Comparison of ENCODE assay signal across 8 cellular contexts in the genomic region with DNA sequence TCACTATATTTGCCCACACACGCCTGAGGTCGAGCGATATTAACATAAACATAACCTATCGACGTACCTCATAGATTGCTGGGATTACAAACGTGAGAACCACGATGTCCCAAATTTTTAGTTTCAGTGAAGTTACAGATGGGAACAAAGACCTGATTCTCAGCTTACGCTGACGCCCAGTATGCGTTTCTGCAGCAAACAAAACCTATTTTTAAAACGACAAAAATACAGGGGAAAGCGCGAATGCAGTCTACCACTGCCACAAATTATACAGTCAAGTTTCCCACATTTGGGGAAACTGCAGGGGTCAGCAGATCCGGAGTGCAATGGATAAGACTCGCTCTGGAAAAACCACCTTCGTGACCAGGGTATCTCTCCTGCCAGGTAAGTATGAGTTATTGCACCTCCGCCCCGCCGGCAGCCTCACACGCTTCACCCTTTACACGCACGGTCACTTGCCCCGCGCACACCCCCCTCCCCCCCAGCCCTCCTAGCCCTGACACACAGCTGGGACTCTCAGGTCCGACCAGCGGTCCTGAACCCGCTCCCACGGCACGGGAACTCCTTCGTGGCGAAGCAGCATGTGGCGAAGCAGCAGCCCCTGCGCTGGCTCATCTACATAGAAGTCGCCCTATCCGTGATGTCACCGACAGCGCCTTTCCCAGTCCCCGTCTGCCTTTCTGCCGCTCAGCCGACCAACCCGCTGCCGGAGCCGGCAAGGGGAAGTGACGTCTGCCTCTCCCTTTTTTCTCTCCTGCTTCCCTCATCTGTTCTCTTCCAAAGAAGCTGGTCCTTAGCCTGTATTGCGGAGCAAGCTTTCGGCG. TPM values are rescaled to one million over a fixed set of nuclear protein-coding genes. Genes with fewer than 3 reads are reported as not detected.
DNase-seq lines count a peak whose midpoint lies in the region; ATAC-seq and TF ChIP-seq lines count a peak whose summit lies in the region.
"Not testable (repeated sequence)": the region's sequence is repeated elsewhere in the genome, so short reads cannot be mapped to it uniquely, and the experiment has no call there.

No MANE protein-coding gene starts in this region.

- not testable (repeated sequence) for H3K36me3 Mint-ChIP-seq in activated CD8-positive, alpha-beta T cell treated with anti-CD3 and anti-CD28 coated beads for 36 hours (ENCODE audit: low read depth)

- H3K27ac ChIP-seq in dorsolateral prefrontal cortex (peak overlapping the region; percentile 40 to 94 (median 86)), right lobe of liver (peak overlapping the region; percentile 76 to 88 (median 85))

- TF ChIP-seq CTCF in activated CD8-positive, alpha-beta T cell treated with anti-CD3 and anti-CD28 coated beads for 36 hours (IDR thresholded peaks at IDR 0.05); right lobe of liver (IDR thresholded peaks at IDR 0.05): not testable (repeated sequence)
- TF ChIP-seq CTCF in dorsolateral prefrontal cortex (IDR thresholded peaks at IDR 0.05 in 54 of 56, conservative IDR thresholded peaks at IDR 0.05 in 2 of 56; ENCODE audit: low read depth in 1 of 56, partially characterized antibody in 56 of 56), result peak in 3 of 56 donors; percentile 14 to 25 (median 14)

- H3K4me3 Mint-ChIP-seq in activated CD8-positive, alpha-beta T cell treated with anti-CD3 and anti-CD28 coated beads for 36 hours, result peak overlapping the region; percentile 96

- 2% methylated on average over 22 of the region's 47 CpGs for WGBS in right lobe of liver (ENCODE audit: insufficient coverage, low coverage, low lambda C conversion rate, missing lambda C conversion rate)

- TF ChIP-seq POLR2A in right lobe of liver (IDR thresholded peaks at IDR 0.05), result peak; percentile 91

- H3K9me3 ChIP-seq in right lobe of liver, result not testable (repeated sequence)

- H3K27ac Mint-ChIP-seq in activated CD8-positive, alpha-beta T cell treated with anti-CD3 and anti-CD28 coated beads for 36 hours, result peak overlapping the region; percentile 100

- POLR2A ChIA-PET in activated CD8-positive, alpha-beta T cell treated with anti-CD3 and anti-CD28 coated beads for 36 hours (lab: Charles Lee), result interaction anchor here (0.6 to 9.7 kb wide), 29 partner anchors 9 to 771 kb away, joined by 3 to 202 read pairs (median 5); a partner anchor contains a TSS

- not testable (repeated sequence) for H3K9me3 Mint-ChIP-seq in activated CD8-positive, alpha-beta T cell treated with anti-CD3 and anti-CD28 coated beads for 36 hours

- ATAC-seq in GM19351 (IDR thresholded peaks at IDR 0.05; ENCODE audit: unreplicated experiment) (peak; percentile 87), right lobe of liver (peak; percentile 83 to 92 (median 85))
- ATAC-seq in activated CD8-positive, alpha-beta T cell treated with anti-CD3 and anti-CD28 coated beads for 36 hours, result peak; percentile 96

- H3K4me1 ChIP-seq in right lobe of liver, result peaks cover 0 to 30% (median 0%) of the 10 kb centered on the region in 4 donors

- H3K27me3 ChIP-seq in dorsolateral prefrontal cortex, right lobe of liver: not testable (repeated sequence)

- intact Hi-C loops in activated CD8-positive, alpha-beta T cell treated with anti-CD3 and anti-CD28 coated beads for 36 hours (cut with micrococcal nuclease); dorsolateral prefrontal cortex (cut with DNase I); right lobe of liver (cut with DNase I): not testable (repeated sequence)

- CTCF ChIA-PET in activated CD8-positive, alpha-beta T cell treated with anti-CD3 and anti-CD28 coated beads for 36 hours (lab: Charles Lee), result interaction anchor here (0.6 to 2.9 kb wide), 3 partner anchors 19 to 183 kb away, joined by 3 to 10 read pairs (median 3); no protein-coding TSS in a partner anchor

- peak in 13 of 14 donors; percentile 42 to 97 (median 78) for DNase-seq in C1 segment of cervical spinal cord (lab: John Stamatoyannopoulos, UW)
- DNase-seq in HK-2 (ENCODE audit: unreplicated experiment), result peak; percentile 93
- peak; percentile 96 for DNase-seq in NCI-H82 treated with DMSO at 0.1 percent for 48 hours (lab: John Stamatoyannopoulos, UW; ENCODE audit: unreplicated experiment)
- DNase-seq in activated CD8-positive, alpha-beta T cell treated with anti-CD3 and anti-CD28 coated beads for 36 hours, result peak; percentile 93
- peak; percentile 84 to 97 (median 94) for DNase-seq in dorsolateral prefrontal cortex
- peak; percentile 84 to 91 (median 89) for DNase-seq in right lobe of liver
- DNase-seq in stimulated activated CD4-positive, alpha-beta T cell treated with anti-CD3 and anti-CD28 coated beads, Interleukin-2, amount 100 ng/mL, for 48 hours, result peak; percentile 73 to 77

- H3K4me3 ChIP-seq in dorsolateral prefrontal cortex (peak overlapping the region; percentile 24 to 71 (median 56)), right lobe of liver (peak overlapping the region; percentile 21 to 45 (median 22))

- H3K36me3 ChIP-seq in right lobe of liver, result not testable (repeated sequence)

- H3K27me3 Mint-ChIP-seq in activated CD8-positive, alpha-beta T cell treated with anti-CD3 and anti-CD28 coated beads for 36 hours, result not testable (repeated sequence)

- H3K4me1 Mint-ChIP-seq in activated CD8-positive, alpha-beta T cell treated with anti-CD3 and anti-CD28 coated beads for 36 hours (ENCODE audit: low read depth), result peaks cover 21% of the 10 kb centered on the region

RNA-seq across cellular contexts. Expression of a gene that starts 30.5 kb away (rescaled TPM):
- not detected for total RNA-seq in activated CD8-positive, alpha-beta T cell treated with anti-CD3 and anti-CD28 coated beads for 36 hours
- 1 to 10 TPM in 3 of 120 experiments, under 1 TPM in 39, not detected in 78; 0.20 to 1.2 (median 0.42) TPM for total RNA-seq in dorsolateral prefrontal cortex
- 100 to 1,000 TPM in 4 of 6 experiments, 10 to 100 TPM in 2; 53.0 to 215 (median 109) TPM for total RNA-seq in right lobe of liver

RNA-seq across cellular contexts. Expression of a gene that starts 55.7 kb away (rescaled TPM):
- total RNA-seq in activated CD8-positive, alpha-beta T cell treated with anti-CD3 and anti-CD28 coated beads for 36 hours, result 100 to 1,000 TPM; 130 to 134 TPM
- total RNA-seq in dorsolateral prefrontal cortex, result 100 to 1,000 TPM in 98 of 120 experiments, 10 to 100 TPM in 22; 36.4 to 580 (median 158) TPM
- total RNA-seq in right lobe of liver, result 100 to 1,000 TPM in 3 of 6 experiments, 10 to 100 TPM in 3; 56.3 to 398 (median 134) TPM

Comparison
In these comparisons a context has a peak if more than half of its experiments do, and no peak if none do; other contexts are left out.
1. Peak in every context shown above with its lines: DNase-seq, ATAC-seq, H3K4me3 ChIP-seq and H3K27ac ChIP-seq.
2. RNA of a gene that starts 30.5 kb away (total RNA-seq): 53.0 to 215 TPM in right lobe of liver; 0.20 to 1.2 TPM in dorsolateral prefrontal cortex and not detected in activated CD8-positive, alpha-beta T cell treated with anti-CD3 and anti-CD28 coated beads for 36 hours; every median in the first group is over 10 times any median in the second.